ENCODE assay signal across 7 cellular contexts in genomic region chr1:180863158-180863775, GRCh38. TPM values are rescaled to one million over a fixed set of nuclear protein-coding genes. Genes with fewer than 3 reads are reported as not detected.
A peak's percentile ranks its signal among the peaks of the same experiment; 100 is the strongest.
DNase-seq lines count a peak whose midpoint lies in the region; ATAC-seq and TF ChIP-seq lines count a peak whose summit lies in the region.

No MANE protein-coding gene starts in this region.

- intact Hi-C loops in PC-3 (cut with micrococcal nuclease): loop anchor here (5.0 kb wide), 3 partner anchors 86 to 331 kb away; partner anchors contain the start of gene XPR1

- TF ChIP-seq CTCF in PC-3 (conservative IDR thresholded peaks at IDR 0.05; ENCODE audit: low read depth, low read length): peak; percentile 69

- H3K79me1 ChIP-seq in mesendoderm (ENCODE audit: low read length): no peaks in the 10 kb centered on the region

- H3K4ac ChIP-seq in mesendoderm (ENCODE audit: low read depth, low read length): no peak overlapping the region

- no peak overlapping the region for H3K56ac ChIP-seq in mesendoderm (ENCODE audit: low read length)

- no peak overlapping the region for H2AFZ ChIP-seq in PC-3 (ENCODE audit: low read length)

- no peak overlapping the region for H2AK5ac ChIP-seq in mesendoderm (ENCODE audit: low read length)

- no peaks in the 10 kb centered on the region for H3F3A ChIP-seq in PC-3 (ENCODE audit: low read length, unreplicated experiment)

- BruUV-seq in PC-3 (replicated peaks; lab: Mats Ljungman, UMichigan): no TSS peak

- H3K79me2 ChIP-seq in PC-3 (ENCODE audit: low read length) (no peaks in the 10 kb centered on the region), mesendoderm (ENCODE audit: control insufficient read depth, insufficient read depth, low read length) (no peaks in the 10 kb centered on the region)

- H3K4me3 ChIP-seq in PC-3 (ENCODE audit: low read length): no peak overlapping the region
- H3K4me3 ChIP-seq in mesendoderm (ENCODE audit: low read length): no peak overlapping the region

- H4K20me1 ChIP-seq in PC-3 (ENCODE audit: low read length): no peaks in the 10 kb centered on the region

- no peaks in the 10 kb centered on the region for H3K27me3 ChIP-seq in PC-3 (ENCODE audit: low read length)
- H3K27me3 ChIP-seq in mesendoderm (ENCODE audit: insufficient read depth, low read length, poor library complexity): no peaks in the 10 kb centered on the region

- H4K8ac ChIP-seq in mesendoderm (ENCODE audit: low read depth, low read length): no peak overlapping the region

- H3K36me3 ChIP-seq in PC-3 (ENCODE audit: low read depth, low read length) (no peaks in the 10 kb centered on the region), mesendoderm (ENCODE audit: control insufficient read depth, insufficient read depth, low read length) (no peaks in the 10 kb centered on the region)

- H3K4me1 ChIP-seq in PC-3 (ENCODE audit: insufficient read depth, low read length) (no peaks in the 10 kb centered on the region), mesendoderm (ENCODE audit: control insufficient read depth, low read depth, low read length) (no peaks in the 10 kb centered on the region)

- CTCF ChIA-PET in PC-3 (lab: Charles Lee): interaction anchor here (0.7 to 2.6 kb wide), 4 partner anchors 84 to 347 kb away, joined by 3 to 6 read pairs (median 4); no protein-coding TSS in a partner anchor

- H3K9ac ChIP-seq in PC-3 (ENCODE audit: low read length) (no peak overlapping the region), mesendoderm (ENCODE audit: low read length) (no peak overlapping the region)

- H3K23ac ChIP-seq in mesendoderm (ENCODE audit: low read length): no peak overlapping the region

- H3K27ac ChIP-seq in PC-3 (ENCODE audit: low read length) (no peak overlapping the region), mesendoderm (ENCODE audit: low read depth, low read length) (no peak overlapping the region)

- no peaks in the 10 kb centered on the region for H3K9me2 ChIP-seq in PC-3 (replicated peaks; ENCODE audit: low read length)

- POLR2A ChIA-PET in PC-3 (lab: Charles Lee; ENCODE audit: unreplicated experiment): no interaction called here

- no peak overlapping the region for H2BK15ac ChIP-seq in mesendoderm (replicated peaks; ENCODE audit: low read depth)

- DNase-seq in DMS79 (lab: John Stamatoyannopoulos, UW) (peak; percentile 12), HS-27A (ENCODE audit: low read depth) (peak; percentile 43), PC-3 (peak; percentile 71), dermis blood vessel endothelial cell (peak; percentile 78), mesendoderm (peak; percentile 37)

- no peaks in the 10 kb centered on the region for H3K9me3 ChIP-seq in PC-3 (ENCODE audit: low read length)

- H4K5ac ChIP-seq in mesendoderm (ENCODE audit: low read length): no peak overlapping the region

- H3K4me2 ChIP-seq in PC-3 (ENCODE audit: low read length) (no peak overlapping the region), mesendoderm (ENCODE audit: low read length) (no peak overlapping the region)

- no peak overlapping the region for H2BK120ac ChIP-seq in mesendoderm (ENCODE audit: low read depth, low read length)

- H3K18ac ChIP-seq in mesendoderm (ENCODE audit: low read length): no peak overlapping the region

- ATAC-seq in PC-3 (no peak), GM18517 (IDR thresholded peaks at IDR 0.05; ENCODE audit: unreplicated experiment) (no peak), GM19455 (IDR thresholded peaks at IDR 0.05; ENCODE audit: unreplicated experiment) (no peak)

- no CpG with 5 or more reads among the region's 6 CpGs for WGBS in mesendoderm (ENCODE audit: extremely low coverage, insufficient coverage, low lambda C conversion rate)

- no peak overlapping the region for H2BK5ac ChIP-seq in mesendoderm (ENCODE audit: low read length)

RNA-seq across cellular contexts. Expression of gene KIAA1614, which starts 49.4 kb away (rescaled TPM):
- total RNA-seq in PC-3 (2014; rRNA removed) (not detected in 2 replicates), dermis blood vessel endothelial cell (5.9 and 6.1 TPM in 2 replicates)
- 1.8 TPM for polyA plus RNA-seq in mesendoderm (2013, experiment 1 of 2)
- polyA plus RNA-seq in mesendoderm (2013, experiment 2 of 2): 2.1 TPM

Comparison
In these comparisons a context has a peak if more than half of its experiments do, and no peak if none do; other contexts are left out.
1. DNase-seq: peak in every context shown above with its lines; median percentile 78 in dermis blood vessel endothelial cell; 71 in PC-3; 43 in HS-27A; 37 in mesendoderm; 12 in DMS79.